2 cellular contexts compared by ENCODE assay signal in the genomic region with DNA sequence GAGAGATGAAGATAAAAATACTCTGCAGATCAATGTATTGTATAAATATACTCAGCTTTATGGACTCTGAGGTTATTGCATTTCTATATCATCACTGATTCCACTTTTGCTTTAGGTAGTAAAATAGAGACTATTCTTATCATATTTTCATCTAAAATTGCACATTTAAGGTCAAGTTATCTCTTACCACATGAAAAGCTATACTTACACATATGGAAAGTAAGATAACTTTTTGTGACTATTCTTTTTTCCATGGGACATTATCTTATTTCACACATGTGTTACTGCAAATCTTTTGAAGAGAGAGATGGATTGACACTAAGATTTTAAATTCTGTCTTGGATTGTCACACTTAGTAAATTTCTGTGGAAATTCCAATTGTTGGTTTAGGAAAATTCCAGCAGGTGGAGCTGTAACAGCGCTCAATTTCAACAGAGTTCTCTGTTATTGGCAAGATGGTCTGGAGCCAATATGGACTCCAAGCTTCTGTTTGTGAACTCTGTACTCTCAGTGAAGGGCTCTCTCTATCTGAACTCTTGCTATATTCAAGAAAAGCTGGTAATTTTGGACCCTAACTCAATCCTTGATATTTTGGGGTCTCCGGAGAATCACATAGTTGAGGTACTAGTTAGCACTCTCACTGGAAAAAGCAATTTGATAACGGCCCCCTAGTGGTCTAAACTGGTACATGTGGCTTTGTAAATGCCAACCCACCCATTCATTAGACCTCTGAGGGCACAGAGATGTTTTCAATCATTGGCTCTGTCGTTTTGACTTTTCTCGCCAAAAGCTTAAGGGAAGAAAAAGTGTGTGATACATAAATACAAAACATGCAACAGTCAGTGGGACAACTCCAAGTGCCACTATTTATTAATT.
TF ChIP-seq lines count a peak whose summit lies in the region.

No MANE protein-coding gene starts in this region.

TF ChIP-seq in WTC11, 78 proteins besides CTCF, POLR2A, EP300 and RAD21 (continued from another document):
- TF ChIP-seq, protein P1, sequence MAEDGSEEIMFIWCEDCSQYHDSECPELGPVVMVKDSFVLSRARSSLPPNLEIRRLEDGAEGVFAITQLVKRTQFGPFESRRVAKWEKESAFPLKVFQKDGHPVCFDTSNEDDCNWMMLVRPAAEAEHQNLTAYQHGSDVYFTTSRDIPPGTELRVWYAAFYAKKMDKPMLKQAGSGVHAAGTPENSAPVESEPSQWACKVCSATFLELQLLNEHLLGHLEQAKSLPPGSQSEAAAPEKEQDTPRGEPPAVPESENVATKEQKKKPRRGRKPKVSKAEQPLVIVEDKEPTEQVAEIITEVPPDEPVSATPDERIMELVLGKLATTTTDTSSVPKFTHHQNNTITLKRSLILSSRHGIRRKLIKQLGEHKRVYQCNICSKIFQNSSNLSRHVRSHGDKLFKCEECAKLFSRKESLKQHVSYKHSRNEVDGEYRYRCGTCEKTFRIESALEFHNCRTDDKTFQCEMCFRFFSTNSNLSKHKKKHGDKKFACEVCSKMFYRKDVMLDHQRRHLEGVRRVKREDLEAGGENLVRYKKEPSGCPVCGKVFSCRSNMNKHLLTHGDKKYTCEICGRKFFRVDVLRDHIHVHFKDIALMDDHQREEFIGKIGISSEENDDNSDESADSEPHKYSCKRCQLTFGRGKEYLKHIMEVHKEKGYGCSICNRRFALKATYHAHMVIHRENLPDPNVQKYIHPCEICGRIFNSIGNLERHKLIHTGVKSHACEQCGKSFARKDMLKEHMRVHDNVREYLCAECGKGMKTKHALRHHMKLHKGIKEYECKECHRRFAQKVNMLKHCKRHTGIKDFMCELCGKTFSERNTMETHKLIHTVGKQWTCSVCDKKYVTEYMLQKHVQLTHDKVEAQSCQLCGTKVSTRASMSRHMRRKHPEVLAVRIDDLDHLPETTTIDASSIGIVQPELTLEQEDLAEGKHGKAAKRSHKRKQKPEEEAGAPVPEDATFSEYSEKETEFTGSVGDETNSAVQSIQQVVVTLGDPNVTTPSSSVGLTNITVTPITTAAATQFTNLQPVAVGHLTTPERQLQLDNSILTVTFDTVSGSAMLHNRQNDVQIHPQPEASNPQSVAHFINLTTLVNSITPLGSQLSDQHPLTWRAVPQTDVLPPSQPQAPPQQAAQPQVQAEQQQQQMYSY (CRISPR knock-in tag; IDR thresholded peaks at IDR 0.05), result no peak
- no peak for TF ChIP-seq FOXK1 (CRISPR knock-in tag; IDR thresholded peaks at IDR 0.05)
- TF ChIP-seq CBFB (CRISPR knock-in tag; IDR thresholded peaks at IDR 0.05; ENCODE audit: low read depth), result no peak
- TF ChIP-seq ZNF416 (CRISPR knock-in tag; IDR thresholded peaks at IDR 0.05), result no peak
- no peak for TF ChIP-seq NR1H2 (CRISPR knock-in tag; IDR thresholded peaks at IDR 0.05)
- TF ChIP-seq, protein P2, sequence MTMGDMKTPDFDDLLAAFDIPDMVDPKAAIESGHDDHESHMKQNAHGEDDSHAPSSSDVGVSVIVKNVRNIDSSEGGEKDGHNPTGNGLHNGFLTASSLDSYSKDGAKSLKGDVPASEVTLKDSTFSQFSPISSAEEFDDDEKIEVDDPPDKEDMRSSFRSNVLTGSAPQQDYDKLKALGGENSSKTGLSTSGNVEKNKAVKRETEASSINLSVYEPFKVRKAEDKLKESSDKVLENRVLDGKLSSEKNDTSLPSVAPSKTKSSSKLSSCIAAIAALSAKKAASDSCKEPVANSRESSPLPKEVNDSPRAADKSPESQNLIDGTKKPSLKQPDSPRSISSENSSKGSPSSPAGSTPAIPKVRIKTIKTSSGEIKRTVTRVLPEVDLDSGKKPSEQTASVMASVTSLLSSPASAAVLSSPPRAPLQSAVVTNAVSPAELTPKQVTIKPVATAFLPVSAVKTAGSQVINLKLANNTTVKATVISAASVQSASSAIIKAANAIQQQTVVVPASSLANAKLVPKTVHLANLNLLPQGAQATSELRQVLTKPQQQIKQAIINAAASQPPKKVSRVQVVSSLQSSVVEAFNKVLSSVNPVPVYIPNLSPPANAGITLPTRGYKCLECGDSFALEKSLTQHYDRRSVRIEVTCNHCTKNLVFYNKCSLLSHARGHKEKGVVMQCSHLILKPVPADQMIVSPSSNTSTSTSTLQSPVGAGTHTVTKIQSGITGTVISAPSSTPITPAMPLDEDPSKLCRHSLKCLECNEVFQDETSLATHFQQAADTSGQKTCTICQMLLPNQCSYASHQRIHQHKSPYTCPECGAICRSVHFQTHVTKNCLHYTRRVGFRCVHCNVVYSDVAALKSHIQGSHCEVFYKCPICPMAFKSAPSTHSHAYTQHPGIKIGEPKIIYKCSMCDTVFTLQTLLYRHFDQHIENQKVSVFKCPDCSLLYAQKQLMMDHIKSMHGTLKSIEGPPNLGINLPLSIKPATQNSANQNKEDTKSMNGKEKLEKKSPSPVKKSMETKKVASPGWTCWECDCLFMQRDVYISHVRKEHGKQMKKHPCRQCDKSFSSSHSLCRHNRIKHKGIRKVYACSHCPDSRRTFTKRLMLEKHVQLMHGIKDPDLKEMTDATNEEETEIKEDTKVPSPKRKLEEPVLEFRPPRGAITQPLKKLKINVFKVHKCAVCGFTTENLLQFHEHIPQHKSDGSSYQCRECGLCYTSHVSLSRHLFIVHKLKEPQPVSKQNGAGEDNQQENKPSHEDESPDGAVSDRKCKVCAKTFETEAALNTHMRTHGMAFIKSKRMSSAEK (CRISPR knock-in tag; IDR thresholded peaks at IDR 0.05; ENCODE audit: borderline replicate concordance), result no peak
- no peak for TF ChIP-seq CREB1 (CRISPR knock-in tag; IDR thresholded peaks at IDR 0.05)
- TF ChIP-seq FOXJ3 (CRISPR knock-in tag; IDR thresholded peaks at IDR 0.05; ENCODE audit: borderline replicate concordance), result no peak
- TF ChIP-seq, protein P3, sequence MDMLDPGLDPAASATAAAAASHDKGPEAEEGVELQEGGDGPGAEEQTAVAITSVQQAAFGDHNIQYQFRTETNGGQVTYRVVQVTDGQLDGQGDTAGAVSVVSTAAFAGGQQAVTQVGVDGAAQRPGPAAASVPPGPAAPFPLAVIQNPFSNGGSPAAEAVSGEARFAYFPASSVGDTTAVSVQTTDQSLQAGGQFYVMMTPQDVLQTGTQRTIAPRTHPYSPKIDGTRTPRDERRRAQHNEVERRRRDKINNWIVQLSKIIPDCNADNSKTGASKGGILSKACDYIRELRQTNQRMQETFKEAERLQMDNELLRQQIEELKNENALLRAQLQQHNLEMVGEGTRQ (CRISPR knock-in tag; IDR thresholded peaks at IDR 0.05), result no peak
- no peak for TF ChIP-seq ZNF263 (CRISPR knock-in tag; IDR thresholded peaks at IDR 0.05; ENCODE audit: low read depth)

TF ChIP-seq in liver, 16 proteins besides CTCF, POLR2A, EP300 and RAD21 (continued from another document):
- TF ChIP-seq, protein P4, sequence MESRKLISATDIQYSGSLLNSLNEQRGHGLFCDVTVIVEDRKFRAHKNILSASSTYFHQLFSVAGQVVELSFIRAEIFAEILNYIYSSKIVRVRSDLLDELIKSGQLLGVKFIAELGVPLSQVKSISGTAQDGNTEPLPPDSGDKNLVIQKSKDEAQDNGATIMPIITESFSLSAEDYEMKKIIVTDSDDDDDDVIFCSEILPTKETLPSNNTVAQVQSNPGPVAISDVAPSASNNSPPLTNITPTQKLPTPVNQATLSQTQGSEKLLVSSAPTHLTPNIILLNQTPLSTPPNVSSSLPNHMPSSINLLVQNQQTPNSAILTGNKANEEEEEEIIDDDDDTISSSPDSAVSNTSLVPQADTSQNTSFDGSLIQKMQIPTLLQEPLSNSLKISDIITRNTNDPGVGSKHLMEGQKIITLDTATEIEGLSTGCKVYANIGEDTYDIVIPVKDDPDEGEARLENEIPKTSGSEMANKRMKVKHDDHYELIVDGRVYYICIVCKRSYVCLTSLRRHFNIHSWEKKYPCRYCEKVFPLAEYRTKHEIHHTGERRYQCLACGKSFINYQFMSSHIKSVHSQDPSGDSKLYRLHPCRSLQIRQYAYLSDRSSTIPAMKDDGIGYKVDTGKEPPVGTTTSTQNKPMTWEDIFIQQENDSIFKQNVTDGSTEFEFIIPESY (IDR thresholded peaks at IDR 0.05), result no peak
- TF ChIP-seq HNF4A (conservative IDR thresholded peaks at IDR 0.05) (peak; percentile 32 to 58), RXRA (IDR thresholded peaks at IDR 0.05) (no peak)
